ENCODE assay signal across 12 cellular contexts in the genomic region with DNA sequence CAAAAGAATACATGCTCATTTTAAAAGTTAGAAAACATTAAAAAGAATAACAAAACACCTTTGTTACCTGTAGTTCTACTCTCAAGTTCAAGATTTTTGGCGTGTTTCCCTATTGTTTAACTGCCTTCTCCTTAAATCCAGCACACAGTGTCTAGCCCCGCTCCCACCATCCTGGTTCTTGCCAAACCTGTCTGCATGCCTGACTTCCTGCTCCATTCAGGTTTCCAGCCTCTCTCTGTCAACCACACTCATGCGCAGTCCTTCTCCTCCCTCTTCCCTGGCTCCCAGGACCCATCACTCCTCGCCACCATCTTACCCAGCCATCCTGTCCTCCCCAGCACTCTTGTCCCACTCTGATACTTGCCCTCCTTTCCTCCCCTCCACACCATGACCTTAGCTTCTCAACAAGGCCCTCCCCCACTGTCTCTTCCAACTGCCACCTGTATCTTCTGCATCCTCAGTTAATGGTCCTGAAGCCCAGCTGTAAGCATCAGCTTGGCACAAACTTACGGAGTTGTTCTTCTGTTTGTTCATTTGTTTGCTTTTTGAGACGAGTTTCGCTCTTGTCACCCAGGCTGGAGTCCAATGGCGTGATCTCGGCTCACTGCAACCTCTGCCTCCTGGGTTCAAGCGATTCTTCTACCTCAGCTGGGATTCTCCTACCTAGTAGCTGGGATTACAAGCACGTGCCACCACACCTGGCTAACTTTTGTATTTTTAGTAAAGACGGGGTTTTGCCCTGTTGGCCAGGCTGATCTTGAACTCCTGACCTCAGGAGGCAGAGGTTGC. TPM values are rescaled to one million over a fixed set of nuclear protein-coding genes. Genes with fewer than 3 reads are reported as not detected.
DNase-seq lines count a peak whose midpoint lies in the region; ATAC-seq and TF ChIP-seq lines count a peak whose summit lies in the region.
"Had no signal": no experiment of that assay in that cellular context is flagged by ENCODE, and none has a peak within 500 bp of the region (broad histone marks: within the 10 kb centered on the region; RNA-seq: fewer than 3 reads in every experiment).

No MANE protein-coding gene starts in this region.

- H3K36me3 Mint-ChIP-seq in GM23338 (ENCODE audit: low read depth) = no peaks in the 10 kb centered on the region
- H3K36me3 Mint-ChIP-seq: activated naive CD8-positive, alpha-beta T cell had no signal

- TF ChIP-seq CTCF in GM23338 (conservative IDR thresholded peaks at IDR 0.05; ENCODE audit: low read depth in 2 of 2) (no peak), OCI-LY1 (IDR thresholded peaks at IDR 0.05; ENCODE audit: low read length) (no peak), foreskin keratinocyte (conservative IDR thresholded peaks at IDR 0.05) (no peak), parathyroid adenoma (IDR thresholded peaks at IDR 0.05) (no peak), uterus (IDR thresholded peaks at IDR 0.05) (no peak)

- no peak overlapping the region for H3K4me3 Mint-ChIP-seq in GM23338
- H3K4me3 Mint-ChIP-seq: activated naive CD8-positive, alpha-beta T cell; T-helper 2 cell treated with Interferon-gamma antibody and Interleukin-4, amounts not matched to agents 5 μg/mL and 100 μg/mL, for 36 hours had no signal

- H3F3A ChIP-seq in GM23338 (replicated peaks; ENCODE audit: low read depth) (no peaks in the 10 kb centered on the region), OCI-LY1 (ENCODE audit: insufficient read depth, low read length) (no peaks in the 10 kb centered on the region; the same call in 1 of the 2 replicates)

- H3K4me2 ChIP-seq in GM23338 (no peak overlapping the region), OCI-LY1 (ENCODE audit: low read length) (no peak overlapping the region), parathyroid adenoma (ENCODE audit: low read length) (no peak overlapping the region)

- H3K27ac ChIP-seq in GM23338 (ENCODE audit: low read depth) (no peak overlapping the region), OCI-LY1 (ENCODE audit: low read depth, low read length, poor library complexity, severe bottlenecking) (peak overlapping the region; percentile 83), foreskin keratinocyte (peak overlapping the region; percentile 35), parathyroid adenoma (peak overlapping the region; percentile 62), uterus (no peak overlapping the region)
- H3K27ac ChIP-seq: gastrocnemius medialis had no signal

- H3K9ac ChIP-seq in OCI-LY1 (ENCODE audit: low read length) = no peak overlapping the region
- H3K9ac ChIP-seq in parathyroid adenoma = no peak overlapping the region

- H2AFZ ChIP-seq in GM23338 = peak overlapping the region; percentile 83; the same call in 1 of the 2 replicates
- H2AFZ ChIP-seq in OCI-LY1 (ENCODE audit: low read length) = no peak overlapping the region
- H2AFZ ChIP-seq in parathyroid adenoma = no peak overlapping the region

- H3K79me2 ChIP-seq in GM23338 (replicated peaks; ENCODE audit: insufficient read depth) (no peaks in the 10 kb centered on the region), OCI-LY1 (ENCODE audit: insufficient read depth, low read length) (no peaks in the 10 kb centered on the region), parathyroid adenoma (no peaks in the 10 kb centered on the region)

- DNase-seq in GM23338 (ENCODE audit: low spot score) (peak; percentile 20), foreskin keratinocyte (peak in 1 of 2 donors; percentile 73), HK-2 (ENCODE audit: unreplicated experiment) (no peak), NCI-H1048 (lab: John Stamatoyannopoulos, UW) (no peak), uterus (no peak)
- DNase-seq: gastrocnemius medialis, NCI-H2081 had no signal

- H3K9me3 Mint-ChIP-seq in GM23338 = no peaks in the 10 kb centered on the region
- H3K9me3 Mint-ChIP-seq: T-helper 2 cell treated with Interferon-gamma antibody and Interleukin-4, amounts not matched to agents 5 μg/mL and 100 μg/mL, for 36 hours had no signal

- TF ChIP-seq POLR2A in GM18505 (IDR thresholded peaks at IDR 0.05; ENCODE audit: borderline replicate concordance, extremely low read depth, insufficient read depth, insufficient read length) (no peak), uterus (IDR thresholded peaks at IDR 0.05) (no peak)

- ATAC-seq in GM23338 = no peak
- ATAC-seq in foreskin keratinocyte = peak; percentile 39
- ATAC-seq in GM18505 (IDR thresholded peaks at IDR 0.05; ENCODE audit: unreplicated experiment) = no peak
- ATAC-seq: gastrocnemius medialis had no signal

- H3K4me1 Mint-ChIP-seq in GM23338 = peaks cover 21% of the 10 kb centered on the region

- H4K20me1 ChIP-seq in GM23338 (replicated peaks; ENCODE audit: insufficient read depth) = no peaks in the 10 kb centered on the region
- H4K20me1 ChIP-seq in OCI-LY1 (ENCODE audit: insufficient read depth, low read length) = no peaks in the 10 kb centered on the region

- H3K4me1 ChIP-seq in GM23338 (ENCODE audit: insufficient read depth) (no peaks in the 10 kb centered on the region), OCI-LY1 (ENCODE audit: insufficient read depth, low read length, severe bottlenecking) (peaks cover 55% of the 10 kb centered on the region), foreskin keratinocyte (peaks cover 43% of the 10 kb centered on the region), parathyroid adenoma (peaks cover 4% of the 10 kb centered on the region), uterus (no peaks in the 10 kb centered on the region)
- H3K4me1 ChIP-seq: gastrocnemius medialis had no signal

- intact Hi-C loops in uterus (cut with DNase I; ENCODE audit: low total_unique reads) = no loop called here

- H3K36me3 ChIP-seq in GM23338 (ENCODE audit: insufficient read depth) (no peaks in the 10 kb centered on the region), OCI-LY1 (ENCODE audit: insufficient read depth, low read length) (no peaks in the 10 kb centered on the region), parathyroid adenoma (ENCODE audit: control insufficient read depth, insufficient read depth, low read length) (no peaks in the 10 kb centered on the region), uterus (no peaks in the 10 kb centered on the region)
- H3K36me3 ChIP-seq: gastrocnemius medialis had no signal

- no peak overlapping the region for H3K27ac Mint-ChIP-seq in GM23338

- H3K9me2 ChIP-seq in GM23338 (ENCODE audit: insufficient read depth) = no peaks in the 10 kb centered on the region
- H3K9me2 ChIP-seq in OCI-LY1 (ENCODE audit: low read depth, low read length) = no peaks in the 10 kb centered on the region

- no peaks in the 10 kb centered on the region for H3K9me3 ChIP-seq in OCI-LY1 (ENCODE audit: low read length)
- no peaks in the 10 kb centered on the region for H3K9me3 ChIP-seq in parathyroid adenoma (ENCODE audit: control insufficient read depth, low read length)
- no peaks in the 10 kb centered on the region for H3K9me3 ChIP-seq in uterus
- H3K9me3 ChIP-seq: gastrocnemius medialis had no signal

- H3K27me3 Mint-ChIP-seq in GM23338 (ENCODE audit: insufficient read depth, low read depth, poor library complexity) = peaks cover 8% of the 10 kb centered on the region
- H3K27me3 Mint-ChIP-seq: activated naive CD8-positive, alpha-beta T cell had no signal

- no peaks in the 10 kb centered on the region for H3K27me3 ChIP-seq in GM23338 (ENCODE audit: insufficient read depth)
- H3K27me3 ChIP-seq in OCI-LY1 (ENCODE audit: insufficient read depth, low read length) = no peaks in the 10 kb centered on the region
- H3K27me3 ChIP-seq in foreskin keratinocyte = no peaks in the 10 kb centered on the region
- H3K27me3 ChIP-seq in parathyroid adenoma (ENCODE audit: control insufficient read depth, insufficient read depth, low read length) = no peaks in the 10 kb centered on the region
- H3K27me3 ChIP-seq in uterus = no peaks in the 10 kb centered on the region
- H3K27me3 ChIP-seq: gastrocnemius medialis had no signal

- no peak overlapping the region for H3K4me3 ChIP-seq in GM23338
- no peak overlapping the region for H3K4me3 ChIP-seq in OCI-LY1 (ENCODE audit: low read depth, low read length, poor library complexity, severe bottlenecking)
- H3K4me3 ChIP-seq in parathyroid adenoma (ENCODE audit: low read depth, low read length) = no peak overlapping the region
- no peak overlapping the region for H3K4me3 ChIP-seq in uterus
- H3K4me3 ChIP-seq: gastrocnemius medialis had no signal

TF ChIP-seq in GM23338, 12 proteins besides CTCF, POLR2A, EP300 and RAD21 (continues in another document):
- TF ChIP-seq STAT1 (IDR thresholded peaks at IDR 0.05; ENCODE audit: unreplicated experiment) (no peak), EZH2 (IDR thresholded peaks at IDR 0.05; ENCODE audit: low read depth, unreplicated experiment) (no peak)
- TF ChIP-seq, protein P1, sequence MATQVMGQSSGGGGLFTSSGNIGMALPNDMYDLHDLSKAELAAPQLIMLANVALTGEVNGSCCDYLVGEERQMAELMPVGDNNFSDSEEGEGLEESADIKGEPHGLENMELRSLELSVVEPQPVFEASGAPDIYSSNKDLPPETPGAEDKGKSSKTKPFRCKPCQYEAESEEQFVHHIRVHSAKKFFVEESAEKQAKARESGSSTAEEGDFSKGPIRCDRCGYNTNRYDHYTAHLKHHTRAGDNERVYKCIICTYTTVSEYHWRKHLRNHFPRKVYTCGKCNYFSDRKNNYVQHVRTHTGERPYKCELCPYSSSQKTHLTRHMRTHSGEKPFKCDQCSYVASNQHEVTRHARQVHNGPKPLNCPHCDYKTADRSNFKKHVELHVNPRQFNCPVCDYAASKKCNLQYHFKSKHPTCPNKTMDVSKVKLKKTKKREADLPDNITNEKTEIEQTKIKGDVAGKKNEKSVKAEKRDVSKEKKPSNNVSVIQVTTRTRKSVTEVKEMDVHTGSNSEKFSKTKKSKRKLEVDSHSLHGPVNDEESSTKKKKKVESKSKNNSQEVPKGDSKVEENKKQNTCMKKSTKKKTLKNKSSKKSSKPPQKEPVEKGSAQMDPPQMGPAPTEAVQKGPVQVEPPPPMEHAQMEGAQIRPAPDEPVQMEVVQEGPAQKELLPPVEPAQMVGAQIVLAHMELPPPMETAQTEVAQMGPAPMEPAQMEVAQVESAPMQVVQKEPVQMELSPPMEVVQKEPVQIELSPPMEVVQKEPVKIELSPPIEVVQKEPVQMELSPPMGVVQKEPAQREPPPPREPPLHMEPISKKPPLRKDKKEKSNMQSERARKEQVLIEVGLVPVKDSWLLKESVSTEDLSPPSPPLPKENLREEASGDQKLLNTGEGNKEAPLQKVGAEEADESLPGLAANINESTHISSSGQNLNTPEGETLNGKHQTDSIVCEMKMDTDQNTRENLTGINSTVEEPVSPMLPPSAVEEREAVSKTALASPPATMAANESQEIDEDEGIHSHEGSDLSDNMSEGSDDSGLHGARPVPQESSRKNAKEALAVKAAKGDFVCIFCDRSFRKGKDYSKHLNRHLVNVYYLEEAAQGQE (IDR thresholded peaks at IDR 0.05; ENCODE audit: unreplicated experiment) = no peak

RNA-seq across cellular contexts. Expression of gene MYH9, which starts 7.5 kb away (rescaled TPM):
- total RNA-seq in GM23338 (2014; rRNA removed; shearing (Covaris generic)) = 204 and 233 TPM in 2 replicates
- polyA plus RNA-seq in GM23338 (2016; fragmentation: Nextera tagmentation; extraction: Ambion mirVana) (55.4 and 58.4 TPM in 2 replicates), foreskin keratinocyte (295 and 315 TPM in 2 replicates)
- total RNA-seq in foreskin keratinocyte (926 and 995 TPM in 2 replicates), uterus (1,000 to 10,000 TPM in 1 of 4 donors, 100 to 1,000 TPM in 3; 215 to 1,171 (median 400) TPM)

Comparison
In these comparisons a context has a peak if more than half of its experiments do, and no peak if none do; other contexts are left out.
1. H3K27ac ChIP-seq: peak in OCI-LY1 (single experiment), foreskin keratinocyte (single experiment) and parathyroid adenoma (single experiment); none in GM23338 (single experiment) and uterus (0 of 2).